Comparison of ENCODE assay signal across 8 cellular contexts in the genomic region with DNA sequence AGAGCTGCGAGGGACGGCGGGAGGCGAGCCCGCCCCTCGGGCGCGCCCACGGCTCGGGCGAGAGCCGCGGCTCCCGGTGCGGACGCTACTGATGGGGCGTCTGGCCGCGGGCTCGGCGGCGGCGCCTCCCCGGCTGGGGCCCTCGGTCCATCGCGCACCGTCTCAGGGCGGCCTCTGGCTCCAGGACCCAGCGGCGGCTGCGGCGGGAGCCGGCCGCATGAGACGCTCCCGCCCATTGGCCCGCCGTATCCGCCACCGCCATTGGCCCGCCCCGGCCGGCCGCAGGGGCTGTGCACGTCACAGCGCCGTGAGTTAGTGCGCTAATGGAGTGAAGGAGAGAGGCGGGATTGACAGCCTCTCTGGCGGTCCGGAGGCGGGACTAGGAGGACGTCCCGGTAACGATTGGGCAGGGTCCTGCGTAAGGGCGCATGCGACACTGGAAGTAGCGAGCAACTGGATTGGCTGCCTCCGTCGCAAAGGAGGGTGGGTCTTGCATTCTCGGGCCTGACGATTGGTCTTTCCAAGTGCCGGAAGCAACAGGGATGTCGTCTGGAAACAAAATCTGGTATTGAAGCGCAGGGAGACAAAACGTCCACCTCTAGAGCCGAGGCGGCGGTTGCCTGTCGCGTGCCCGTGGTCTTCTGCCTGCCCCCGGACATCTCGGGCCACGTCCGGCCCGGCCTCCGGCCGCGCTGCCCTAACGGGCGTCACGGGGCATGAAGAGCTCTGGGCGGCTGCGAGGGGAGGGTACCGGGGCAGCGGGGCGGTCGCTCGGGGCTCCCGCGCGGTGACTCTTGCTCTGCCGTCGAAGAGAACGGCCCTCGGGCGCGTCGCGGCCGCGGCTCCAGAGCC. TPM values are rescaled to one million over a fixed set of nuclear protein-coding genes. Genes with fewer than 3 reads are reported as not detected.
DNase-seq lines count a peak whose midpoint lies in the region; ATAC-seq and TF ChIP-seq lines count a peak whose summit lies in the region.

Gene ANKRD11 (minus strand): TSS at position 176 of the 852 bp plus-strand sequence. CDS start 173,542 bp downstream, outside the sequence.

- no peaks in the 10 kb centered on the region for H3K27me3 Mint-ChIP-seq in activated B cell treated with CpG ODN at 0.5 μM for 24 hours
- H3K27me3 Mint-ChIP-seq in immature natural killer cell (ENCODE audit: low read depth in 3 of 3), result peaks cover 16 to 26% (median 21%) of the 10 kb centered on the region in 3 donors

- peak within 1 kb of the TSS; percentile 75 to 92 (median 84) for H3K4me3 ChIP-seq in spleen

- H3K9me3 ChIP-seq in spleen, result no peaks in the 10 kb centered on the region

- in situ Hi-C loops in GM18951 (cut with MboI; ENCODE audit: low sequenced_read_pairs, unreplicated experiment), result no loop called here

- intact Hi-C loops in activated B cell treated with CpG ODN at 0.5 μM for 24 hours (cut with micrococcal nuclease), result loop anchor here (1.0 to 2.0 kb wide), 6 partner anchors 15 to 384 kb away; partner anchors contain the start of gene RPL13
- intact Hi-C loops in spleen (cut with DNase I; ENCODE audit: low total_unique reads), result no loop called here

- CTCF ChIA-PET in activated B cell treated with CpG ODN at 0.5 μM for 24 hours (lab: Charles Lee), result no interaction called here

- peak within 1 kb of the TSS; percentile 97 for H3K27ac Mint-ChIP-seq in activated B cell treated with CpG ODN at 0.5 μM for 24 hours
- peak within 1 kb of the TSS; percentile 97 to 99 (median 99) for H3K27ac Mint-ChIP-seq in immature natural killer cell

- peaks cover 41 to 80% (median 56%) of the 10 kb centered on the region in 6 donors for H3K4me1 ChIP-seq in spleen

- H3K9me3 Mint-ChIP-seq in activated B cell treated with CpG ODN at 0.5 μM for 24 hours (no peaks in the 10 kb centered on the region), immature natural killer cell (no peaks in the 10 kb centered on the region)

- no peak for TF ChIP-seq CTCF in activated B cell treated with CpG ODN at 0.5 μM for 24 hours (IDR thresholded peaks at IDR 0.05)
- TF ChIP-seq CTCF in spleen (IDR thresholded peaks at IDR 0.05 in 8 of 11, conservative IDR thresholded peaks at IDR 0.05 in 3 of 11), result peak in 4 of 11 experiments; percentile 25 to 57 (median 36)

- ATAC-seq in HG03196 (IDR thresholded peaks at IDR 0.05; ENCODE audit: unreplicated experiment) (peak; percentile 85), activated B cell treated with CpG ODN at 0.5 μM for 24 hours (ENCODE audit: low read depth) (peak; percentile 80)

- H3K27ac ChIP-seq in caudate nucleus (ENCODE audit: low read depth, low read length) (peak within 1 kb of the TSS; percentile 82), spleen (peak within 1 kb of the TSS; percentile 95 to 99 (median 98))

- DNase-seq in AG08395 (ENCODE audit: low spot score), result peak; percentile 100
- peak; percentile 98 for DNase-seq in NCI-H345 (lab: John Stamatoyannopoulos, UW)
- DNase-seq in activated B cell treated with CpG ODN at 0.5 μM for 24 hours, result peak; percentile 99
- peak; percentile 87 to 100 (median 99) for DNase-seq in caudate nucleus (lab: John Stamatoyannopoulos, UW)
- peak; percentile 99 for DNase-seq in immature natural killer cell
- peak; percentile 99 for DNase-seq in spleen

- H3K36me3 ChIP-seq in spleen, result peaks cover 0 to 24% (median 0%) of the 10 kb centered on the region in 6 donors

- H3K4me1 Mint-ChIP-seq in activated B cell treated with CpG ODN at 0.5 μM for 24 hours, result peaks cover 58% of the 10 kb centered on the region
- H3K4me1 Mint-ChIP-seq in immature natural killer cell, result peaks cover 60 to 64% of the 10 kb centered on the region in 2 donors

- POLR2A ChIA-PET in activated B cell treated with CpG ODN at 0.5 μM for 24 hours (lab: Charles Lee), result interaction anchor here (0.7 to 4.4 kb wide), 11 partner anchors 12 to 174 kb away, joined by 3 to 68 read pairs (median 6); partner anchors contain the start of gene SPG7

- peak within 1 kb of the TSS; percentile 91 for H3K4me3 Mint-ChIP-seq in activated B cell treated with CpG ODN at 0.5 μM for 24 hours
- peak within 1 kb of the TSS; percentile 91 to 99 (median 95) for H3K4me3 Mint-ChIP-seq in immature natural killer cell

- H3K36me3 Mint-ChIP-seq in activated B cell treated with CpG ODN at 0.5 μM for 24 hours (ENCODE audit: low read depth), result peaks cover 23% of the 10 kb centered on the region
- H3K36me3 Mint-ChIP-seq in immature natural killer cell, result no peaks in the 10 kb centered on the region

- TF ChIP-seq POLR2A in GM18951 (IDR thresholded peaks at IDR 0.05; ENCODE audit: extremely low read depth, insufficient read depth, insufficient read length) (peak; percentile 79), spleen (IDR thresholded peaks at IDR 0.05) (peak in 2 of 3 donors; percentile 87 to 99)

- no peaks in the 10 kb centered on the region for H3K27me3 ChIP-seq in spleen (replicated peaks in 1 of 7)

- WGBS in spleen, 5 donors, result 0 to 1% (median 0%) methylated on average over 62 to 105 of the region's 105 CpGs

RNA-seq across cellular contexts. Expression of gene ANKRD11, which starts in this region (rescaled TPM):
- total RNA-seq in activated B cell treated with CpG ODN at 0.5 μM for 24 hours (216 and 243 TPM in 2 replicates), spleen (100 to 1,000 TPM; 105 to 203 (median 136) TPM)
- polyA plus RNA-seq in immature natural killer cell (10 to 100 TPM in 1 of 3 donors, 1 to 10 TPM in 2; 3.7 to 14.3 (median 8.5) TPM), spleen (10 to 100 TPM; 29.0 to 60.0 (median 37.8) TPM)

Comparison
In these comparisons a context has a peak if more than half of its experiments do, and no peak if none do; other contexts are left out.
1. Peak in every context shown above with its lines: DNase-seq, ATAC-seq, H3K4me3 ChIP-seq and H3K27ac ChIP-seq.